10 cellular contexts compared by ENCODE assay signal in genomic region chr2:12556762-12557161, GRCh38.
A peak's percentile ranks its signal among the peaks of the same experiment; 100 is the strongest.
DNase-seq lines count a peak whose midpoint lies in the region; ATAC-seq and TF ChIP-seq lines count a peak whose summit lies in the region.
"Had no signal": no experiment of that assay in that cellular context is flagged by ENCODE, and none has a peak within 500 bp of the region (broad histone marks: within the 10 kb centered on the region; RNA-seq: fewer than 3 reads in every experiment).

No MANE protein-coding gene starts in this region.

- H3K27ac ChIP-seq in SK-N-SH (ENCODE audit: low read depth in 2 of 2, low read length in 1 of 2) = peak overlapping the region in 1 of 2 experiments; percentile 96; a peak in 2 of 4 replicates
- no peak overlapping the region for H3K27ac ChIP-seq in substantia nigra (ENCODE audit: low read depth, low read length, poor library complexity, severe bottlenecking)
- H3K27ac ChIP-seq: heart right ventricle had no signal

- H3K36me3 ChIP-seq in SK-N-SH (replicated peaks in 1 of 2; ENCODE audit: control insufficient read depth in 1 of 2, insufficient read depth in 2 of 2, low read length in 1 of 2) = peaks cover 0 to 3% of the 10 kb centered on the region in 2 experiments
- H3K36me3 ChIP-seq: heart right ventricle had no signal

- no peaks in the 10 kb centered on the region for H3K27me3 Mint-ChIP-seq in stimulated activated memory B cell treated with anti-CD40 and anti-IgM and Interleukin-4, amounts not matched to agents 10 μg/mL and 1 μg/mL and 100 μg/mL, for 72 hours

- no peak for TF ChIP-seq EP300 in SK-N-SH (IDR thresholded peaks at IDR 0.05; ENCODE audit: borderline replicate concordance in 1 of 2, low read depth in 1 of 2, low read length in 1 of 2)

- no peaks in the 10 kb centered on the region for H3K9me2 ChIP-seq in SK-N-SH

- TF ChIP-seq RAD21 in SK-N-SH (IDR thresholded peaks at IDR 0.05; ENCODE audit: low read length) = no peak

- no peak overlapping the region for H3K9ac ChIP-seq in SK-N-SH

- no peaks in the 10 kb centered on the region for H3K9me3 ChIP-seq in SK-N-SH
- H3K9me3 ChIP-seq: heart right ventricle had no signal

- H3F3A ChIP-seq in SK-N-SH (replicated peaks; ENCODE audit: insufficient read depth) = peaks cover 18% of the 10 kb centered on the region

- WGBS in SK-N-SH (ENCODE audit: low lambda C conversion rate) = 61% methylated on average over 5 of the region's 5 CpGs

- H3K4me3 Mint-ChIP-seq in stimulated activated memory B cell treated with anti-CD40 and anti-IgM and Interleukin-4, amounts not matched to agents 10 μg/mL and 1 μg/mL and 100 μg/mL, for 72 hours = no peak overlapping the region

- no peaks in the 10 kb centered on the region for H4K20me1 ChIP-seq in SK-N-SH (ENCODE audit: insufficient read depth)

- DNase-seq in activated gamma-delta T cell treated with Interleukin-2 at 50 U/mL for 16 hours (peak; percentile 20), activated gamma-delta T cell (lab: John Stamatoyannopoulos, UW) (no peak), SK-N-SH (no peak), choroid plexus epithelial cell (ENCODE audit: low read depth) (peak; percentile 83), substantia nigra (lab: John Stamatoyannopoulos, UW) (no peak), GM13977 (ENCODE audit: low spot score) (no peak)
- DNase-seq: heart right ventricle, NCI-H2171 treated with DMSO at 0.1 percent for 48 hours had no signal

- H3K4me1 Mint-ChIP-seq in stimulated activated memory B cell treated with anti-CD40 and anti-IgM and Interleukin-4, amounts not matched to agents 10 μg/mL and 1 μg/mL and 100 μg/mL, for 72 hours = peaks cover 54% of the 10 kb centered on the region

- POLR2A ChIA-PET in SK-N-SH (lab: Yijun Ruan, JAX) = no interaction called here

- H3K27me3 ChIP-seq in SK-N-SH (ENCODE audit: insufficient read depth) = no peaks in the 10 kb centered on the region
- H3K27me3 ChIP-seq: heart right ventricle had no signal

- H2AFZ ChIP-seq in SK-N-SH (ENCODE audit: low read depth) = peak overlapping the region; percentile 49

- H3K4me2 ChIP-seq in SK-N-SH = peak overlapping the region; percentile 12; the same call in 1 of the 2 replicates

- H3K27ac Mint-ChIP-seq in stimulated activated memory B cell treated with anti-CD40 and anti-IgM and Interleukin-4, amounts not matched to agents 10 μg/mL and 1 μg/mL and 100 μg/mL, for 72 hours = peak overlapping the region; percentile 6

- CTCF ChIA-PET in SK-N-SH (lab: Yijun Ruan, JAX) = interaction anchor here (1.0 to 1.7 kb wide), 5 partner anchors 8 to 450 kb away, joined by 3 to 6 read pairs (median 4); partner anchors contain the start of gene TRIB2

- H3K79me2 ChIP-seq in SK-N-SH (ENCODE audit: insufficient read depth) = no peaks in the 10 kb centered on the region

- peaks cover 7 to 29% of the 10 kb centered on the region in 2 experiments for H3K4me1 ChIP-seq in SK-N-SH (ENCODE audit: control insufficient read depth in 1 of 2, insufficient read depth in 2 of 2, low read depth in 1 of 2, low read length in 1 of 2)

- no peaks in the 10 kb centered on the region for H3K9me3 Mint-ChIP-seq in stimulated activated memory B cell treated with anti-CD40 and anti-IgM and Interleukin-4, amounts not matched to agents 10 μg/mL and 1 μg/mL and 100 μg/mL, for 72 hours

- TF ChIP-seq CTCF in SK-N-SH (IDR thresholded peaks at IDR 0.05) = no peak
- no peak for TF ChIP-seq CTCF in choroid plexus epithelial cell (conservative IDR thresholded peaks at IDR 0.05; ENCODE audit: low read depth, low read length)
- no peak for TF ChIP-seq CTCF in GM13977 (IDR thresholded peaks at IDR 0.05; ENCODE audit: extremely low read depth, insufficient read depth, missing control alignments)

- H3K4me3 ChIP-seq in SK-N-SH (ENCODE audit: low read depth in 2 of 2, low read length in 1 of 2) = no peak overlapping the region
- no peak overlapping the region for H3K4me3 ChIP-seq in choroid plexus epithelial cell (ENCODE audit: low read depth, low read length)
- H3K4me3 ChIP-seq: heart right ventricle had no signal

- H3K36me3 Mint-ChIP-seq in stimulated activated memory B cell treated with anti-CD40 and anti-IgM and Interleukin-4, amounts not matched to agents 10 μg/mL and 1 μg/mL and 100 μg/mL, for 72 hours = no peaks in the 10 kb centered on the region

- peak; percentile 76 for ATAC-seq in stimulated activated memory B cell treated with anti-CD40 and anti-IgM and Interleukin-4, amounts not matched to agents 10 μg/mL and 1 μg/mL and 100 μg/mL, for 72 hours
- ATAC-seq in GM21786 (IDR thresholded peaks at IDR 0.05; ENCODE audit: unreplicated experiment) = no peak

- in situ Hi-C loops in GM13977 (cut with MboI; ENCODE audit: low pct_unique_long_range_greater_than_20kb, low sequenced_read_pairs, unreplicated experiment) = no loop called here

TF ChIP-seq in SK-N-SH, 30 proteins besides CTCF, POLR2A, EP300 and RAD21 (continues in another document):
- TF ChIP-seq FOXM1 (IDR thresholded peaks at IDR 0.05; ENCODE audit: low read depth) = no peak
- TF ChIP-seq NFIC (IDR thresholded peaks at IDR 0.05; ENCODE audit: borderline replicate concordance) = peak; percentile 13; the same call in 1 of the 2 replicates
- TF ChIP-seq TAF1 (IDR thresholded peaks at IDR 0.05; ENCODE audit: borderline replicate concordance, low read depth, low read length) = no peak
- TF ChIP-seq GABPA (IDR thresholded peaks at IDR 0.05; ENCODE audit: low read depth) = no peak
- 0 out of 2 replicates have a peak, but pooled peaks have one; percentile 19 for TF ChIP-seq MAX (IDR thresholded peaks at IDR 0.05; ENCODE audit: low read depth)
- TF ChIP-seq TEAD4 (IDR thresholded peaks at IDR 0.05; ENCODE audit: borderline replicate concordance, insufficient read depth) = 0 out of 2 replicates have a peak, but pooled peaks have one; percentile 29
- no peak for TF ChIP-seq YY1 (IDR thresholded peaks at IDR 0.05; ENCODE audit: low read depth)
- TF ChIP-seq, protein P1, sequence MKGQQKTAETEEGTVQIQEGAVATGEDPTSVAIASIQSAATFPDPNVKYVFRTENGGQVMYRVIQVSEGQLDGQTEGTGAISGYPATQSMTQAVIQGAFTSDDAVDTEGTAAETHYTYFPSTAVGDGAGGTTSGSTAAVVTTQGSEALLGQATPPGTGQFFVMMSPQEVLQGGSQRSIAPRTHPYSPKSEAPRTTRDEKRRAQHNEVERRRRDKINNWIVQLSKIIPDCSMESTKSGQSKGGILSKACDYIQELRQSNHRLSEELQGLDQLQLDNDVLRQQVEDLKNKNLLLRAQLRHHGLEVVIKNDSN (IDR thresholded peaks at IDR 0.05; ENCODE audit: borderline replicate concordance, low read depth) = no peak
- no peak for TF ChIP-seq EZH2phosphoT487 (IDR thresholded peaks at IDR 0.05; ENCODE audit: borderline replicate concordance, low read depth)
- TF ChIP-seq, protein P2, sequence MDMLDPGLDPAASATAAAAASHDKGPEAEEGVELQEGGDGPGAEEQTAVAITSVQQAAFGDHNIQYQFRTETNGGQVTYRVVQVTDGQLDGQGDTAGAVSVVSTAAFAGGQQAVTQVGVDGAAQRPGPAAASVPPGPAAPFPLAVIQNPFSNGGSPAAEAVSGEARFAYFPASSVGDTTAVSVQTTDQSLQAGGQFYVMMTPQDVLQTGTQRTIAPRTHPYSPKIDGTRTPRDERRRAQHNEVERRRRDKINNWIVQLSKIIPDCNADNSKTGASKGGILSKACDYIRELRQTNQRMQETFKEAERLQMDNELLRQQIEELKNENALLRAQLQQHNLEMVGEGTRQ (IDR thresholded peaks at IDR 0.05; ENCODE audit: borderline replicate concordance, low read depth, low read length) = no peak
- no peak for TF ChIP-seq REST (IDR thresholded peaks at IDR 0.05; ENCODE audit: low read depth, low read length)
- peak; percentile 65; the same call in 1 of the 2 replicates for TF ChIP-seq FOSL2 (IDR thresholded peaks at IDR 0.05; ENCODE audit: borderline replicate concordance, low read depth)
- TF ChIP-seq PBX3 (IDR thresholded peaks at IDR 0.05) = peak; percentile 17; the same call in 1 of the 2 replicates
- peak; percentile 63; the same call in 1 of the 2 replicates for TF ChIP-seq JUND (IDR thresholded peaks at IDR 0.05)

Comparison
In these comparisons a context has a peak if more than half of its experiments do, and no peak if none do; other contexts are left out.
1. DNase-seq: peak in activated gamma-delta T cell treated with Interleukin-2 at 50 U/mL for 16 hours (single experiment) and choroid plexus epithelial cell (single experiment); none in activated gamma-delta T cell (single experiment), SK-N-SH (single experiment), substantia nigra (0 of 49) and GM13977 (single experiment).